Comparison of ENCODE assay signal across 8 cellular contexts in the genomic region with DNA sequence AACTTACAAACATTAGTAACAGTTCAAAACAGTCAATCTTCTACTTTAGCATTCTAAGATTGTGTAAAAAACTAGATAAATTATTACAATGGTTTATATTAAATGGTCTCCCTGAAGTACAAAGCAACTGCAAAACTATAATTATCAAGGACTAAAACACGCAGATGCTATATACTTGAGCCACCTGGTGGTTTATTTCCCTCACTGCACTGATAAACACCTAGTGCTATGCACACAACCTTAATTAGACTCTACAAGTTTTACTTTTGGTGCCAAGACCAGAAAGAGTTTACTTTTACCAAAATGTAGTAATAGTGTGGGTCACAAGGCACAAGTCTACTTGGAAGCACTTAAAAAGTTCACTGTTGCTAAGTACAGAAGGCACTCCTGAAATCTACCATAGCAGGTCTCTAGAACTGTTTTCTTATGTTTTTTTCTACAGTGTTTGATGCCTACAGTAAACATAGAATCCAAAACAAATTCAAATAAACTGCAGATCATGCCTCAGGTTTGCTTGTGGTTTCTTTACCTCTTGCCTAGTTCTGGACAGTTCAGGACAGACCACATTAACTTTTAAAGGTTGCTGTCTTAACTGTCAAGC. TPM values are rescaled to one million over a fixed set of nuclear protein-coding genes. Genes with fewer than 3 reads are reported as not detected.
DNase-seq lines count a peak whose midpoint lies in the region; ATAC-seq, FAIRE-seq and TF ChIP-seq lines count a peak whose summit lies in the region.

No MANE protein-coding gene starts in this region.

- H3K27ac Mint-ChIP-seq in activated B cell treated with CpG ODN at 0.5 μM for 24 hours, result no peak overlapping the region

- no peak overlapping the region for H2AFZ ChIP-seq in trophoblast cell (ENCODE audit: insufficient read depth, low read length, poor library complexity)

- H4K8ac ChIP-seq in trophoblast cell (ENCODE audit: low read depth, low read length), result no peak overlapping the region

- no peak overlapping the region for H4K12ac ChIP-seq in trophoblast cell (ENCODE audit: low read depth, low read length)

- no peaks in the 10 kb centered on the region for H3K9me3 Mint-ChIP-seq in activated B cell treated with CpG ODN at 0.5 μM for 24 hours

- no peak overlapping the region for H3K27ac ChIP-seq in trophoblast cell (ENCODE audit: low read depth, low read length)

- no peak overlapping the region for H3K18ac ChIP-seq in trophoblast cell (ENCODE audit: low read length)

- no peaks in the 10 kb centered on the region for H3K79me2 ChIP-seq in trophoblast cell (ENCODE audit: control insufficient read depth, insufficient read depth, low read length, poor library complexity)

- no peaks in the 10 kb centered on the region for H3K36me3 ChIP-seq in trophoblast cell (ENCODE audit: control insufficient read depth in 1 of 2, insufficient read depth in 2 of 2, low read length in 2 of 2)

- no peak overlapping the region for H3K4me2 ChIP-seq in trophoblast cell (ENCODE audit: low read length)

- POLR2A ChIA-PET in activated B cell treated with CpG ODN at 0.5 μM for 24 hours (lab: Charles Lee), result no interaction called here

- H3K4me3 ChIP-seq in trophoblast cell (ENCODE audit: low read depth, low read length), result no peak overlapping the region

- no peak for DNase-seq in D721Med (ENCODE audit: insufficient read length, low spot score)
- DNase-seq in NCI-H2081 treated with DMSO at 0.1 percent for 48 hours (lab: John Stamatoyannopoulos, UW), result peak; percentile 56
- no peak for DNase-seq in activated B cell treated with CpG ODN at 0.5 μM for 24 hours
- peak; percentile 12 for DNase-seq in foreskin melanocyte
- DNase-seq in trophoblast cell, result peak; percentile 41 to 82

- H3K4me3 Mint-ChIP-seq in activated B cell treated with CpG ODN at 0.5 μM for 24 hours, result no peak overlapping the region

- no peak overlapping the region for H3K14ac ChIP-seq in trophoblast cell (ENCODE audit: low read length)

- no peak overlapping the region for H2BK12ac ChIP-seq in trophoblast cell (ENCODE audit: low read length)

- H3K27me3 ChIP-seq in trophoblast cell (ENCODE audit: insufficient read depth, low read length), result no peaks in the 10 kb centered on the region

- no peak overlapping the region for H2BK120ac ChIP-seq in trophoblast cell (ENCODE audit: insufficient read depth, low read length, poor library complexity)

- H2BK5ac ChIP-seq in trophoblast cell (ENCODE audit: low read depth, low read length, poor library complexity), result no peak overlapping the region

- no peaks in the 10 kb centered on the region for H3K79me1 ChIP-seq in trophoblast cell (ENCODE audit: low read length)

- WGBS in trophoblast cell (ENCODE audit: extremely low coverage, insufficient coverage, insufficient read length), result no CpG with 5 or more reads among the region's 1 CpG

- H3K9me3 ChIP-seq in trophoblast cell (ENCODE audit: insufficient read depth, low read depth, low read length), result peaks cover 2% of the 10 kb centered on the region

- CTCF ChIA-PET in activated B cell treated with CpG ODN at 0.5 μM for 24 hours (lab: Charles Lee), result interaction anchor here (0.8 to 2.4 kb wide), 5 partner anchors 156 to 600 kb away, joined by 3 to 18 read pairs (median 5); no protein-coding TSS in a partner anchor

- H3K9ac ChIP-seq in trophoblast cell (ENCODE audit: low read length), result no peak overlapping the region

- H3K4me1 ChIP-seq in trophoblast cell (ENCODE audit: control insufficient read depth in 1 of 2, insufficient read depth in 2 of 2, low read length in 2 of 2), result no peaks in the 10 kb centered on the region

- no peaks in the 10 kb centered on the region for H3K36me3 Mint-ChIP-seq in activated B cell treated with CpG ODN at 0.5 μM for 24 hours (ENCODE audit: low read depth)

- peak; percentile 57 for ATAC-seq in GM21367 (IDR thresholded peaks at IDR 0.05; ENCODE audit: unreplicated experiment)
- peak; percentile 65 for ATAC-seq in activated B cell treated with CpG ODN at 0.5 μM for 24 hours (ENCODE audit: low read depth)
- no peak for ATAC-seq in HG02938 (IDR thresholded peaks at IDR 0.05; ENCODE audit: unreplicated experiment)
- no peak for ATAC-seq in HG03439 (IDR thresholded peaks at IDR 0.05; ENCODE audit: unreplicated experiment)

- no peak overlapping the region for H3K23ac ChIP-seq in trophoblast cell (ENCODE audit: low read length)

- intact Hi-C loops in activated B cell treated with CpG ODN at 0.5 μM for 24 hours (cut with micrococcal nuclease), result loop anchor here (1.0 to 5.0 kb wide), 8 partner anchors 69 to 600 kb away; no protein-coding TSS in a partner anchor

- H3K4me1 Mint-ChIP-seq in activated B cell treated with CpG ODN at 0.5 μM for 24 hours, result no peaks in the 10 kb centered on the region

- no peak overlapping the region for H2AK5ac ChIP-seq in trophoblast cell (ENCODE audit: low read length)

- no peak overlapping the region for H3K4ac ChIP-seq in trophoblast cell (ENCODE audit: low read depth, low read length)

- no peaks in the 10 kb centered on the region for H3K27me3 Mint-ChIP-seq in activated B cell treated with CpG ODN at 0.5 μM for 24 hours

- no peak for FAIRE-seq in D721Med (lab: Jason Lieb, UNC)

- no peak overlapping the region for H4K91ac ChIP-seq in trophoblast cell (ENCODE audit: low read depth, low read length)

- TF ChIP-seq CTCF in D721Med (IDR thresholded peaks at IDR 0.05; ENCODE audit: insufficient read depth, missing control alignments) (peak; percentile 81), activated B cell treated with CpG ODN at 0.5 μM for 24 hours (IDR thresholded peaks at IDR 0.05) (peak; percentile 33)

RNA-seq across cellular contexts. Expression of a gene that starts 49.2 kb away (rescaled TPM):
- total RNA-seq in activated B cell treated with CpG ODN at 0.5 μM for 24 hours, result 30.1 and 33.7 TPM in 2 replicates
- polyA plus RNA-seq in trophoblast cell (2013), result 16.9 and 18.1 TPM in 2 replicates

Comparison
In these comparisons a context has a peak if more than half of its experiments do, and no peak if none do; other contexts are left out.
1. DNase-seq: peak in NCI-H2081 treated with DMSO at 0.1 percent for 48 hours (single experiment), foreskin melanocyte (single experiment) and trophoblast cell (2 of 2); none in D721Med (single experiment) and activated B cell treated with CpG ODN at 0.5 μM for 24 hours (single experiment).
2. ATAC-seq: peak in GM21367 (single experiment) and activated B cell treated with CpG ODN at 0.5 μM for 24 hours (single experiment); none in HG02938 (single experiment) and HG03439 (single experiment).